ENCODE assay signal across 26 cellular contexts in genomic region chr10:131077031-131077430, GRCh38.
"Had no signal": no experiment of that assay in that cellular context is flagged by ENCODE, and none has a peak within 500 bp of the region (broad histone marks: within the 10 kb centered on the region; RNA-seq: fewer than 3 reads in every experiment).

No MANE protein-coding gene starts in this region.

- H3K4me2 ChIP-seq: hepatocyte had no signal

- FAIRE-seq: colon, urothelium cell line had no signal

- H3K4me3 ChIP-seq: esophagus muscularis mucosa, gastroesophageal sphincter, heart left ventricle, hepatocyte, lower lobe of right lung, ovary, right lobe of liver, testis, tibial artery, upper lobe of left lung had no signal

- H3K79me2 ChIP-seq: hepatocyte had no signal

- H3K9me3 ChIP-seq: esophagus muscularis mucosa, gastroesophageal sphincter, heart left ventricle, lower lobe of right lung, ovary, right lobe of liver, testis, tibial artery, upper lobe of left lung had no signal

- H3K27ac ChIP-seq: esophagus muscularis mucosa, foreskin keratinocyte, gastroesophageal sphincter, heart left ventricle, hepatocyte, lower lobe of right lung, ovary, right lobe of liver, testis, tibial artery, upper lobe of left lung had no signal

- ATAC-seq: foreskin keratinocyte; gastroesophageal sphincter; heart left ventricle; left cardiac atrium; left ventricle myocardium superior; lower lobe of right lung; naive thymus-derived CD8-positive, alpha-beta T cell; right lobe of liver; stimulated activated memory B cell treated with anti-CD40 and anti-IgM and Interleukin-4, amounts not matched to agents 10 μg/mL and 1 μg/mL and 100 μg/mL, for 72 hours had no signal

- H3K36me3 ChIP-seq: esophagus muscularis mucosa, gastroesophageal sphincter, heart left ventricle, lower lobe of right lung, ovary, right lobe of liver, tibial artery, upper lobe of left lung had no signal

- H3K4me1 ChIP-seq: esophagus muscularis mucosa, foreskin keratinocyte, gastroesophageal sphincter, heart left ventricle, lower lobe of right lung, right lobe of liver, tibial artery, upper lobe of left lung had no signal

- DNase-seq: effector CD8-positive, alpha-beta T cell; endodermal cell; foreskin keratinocyte; heart left ventricle; left cardiac atrium; left ventricle myocardium superior; lower lobe of right lung; naive thymus-derived CD8-positive, alpha-beta T cell; nephron progenitor cell; occipital lobe; ovary; retina; right lobe of liver; stimulated activated CD4-positive, alpha-beta T cell treated with anti-CD3 and anti-CD28 coated beads, Interleukin-2, amount 100 ng/mL, for 24 hours; stimulated activated CD4-positive, alpha-beta T cell treated with anti-CD3 and anti-CD28 coated beads, Interleukin-4, amount 100 ng/mL, for 24 hours; stimulated activated naive CD8-positive, alpha-beta T cell treated with anti-CD3 and anti-CD28 coated beads, Interleukin-15, Interleukin-2, amounts not matched to agents 100 U/mL and 50 U/mL, for 24 hours; substantia nigra; testis; upper lobe of left lung had no signal

- H2AFZ ChIP-seq: hepatocyte had no signal

- H3K27me3 ChIP-seq: foreskin keratinocyte, hepatocyte, ovary, right lobe of liver, testis, upper lobe of left lung had no signal
